8 cellular contexts compared by ENCODE assay signal in the genomic region with DNA sequence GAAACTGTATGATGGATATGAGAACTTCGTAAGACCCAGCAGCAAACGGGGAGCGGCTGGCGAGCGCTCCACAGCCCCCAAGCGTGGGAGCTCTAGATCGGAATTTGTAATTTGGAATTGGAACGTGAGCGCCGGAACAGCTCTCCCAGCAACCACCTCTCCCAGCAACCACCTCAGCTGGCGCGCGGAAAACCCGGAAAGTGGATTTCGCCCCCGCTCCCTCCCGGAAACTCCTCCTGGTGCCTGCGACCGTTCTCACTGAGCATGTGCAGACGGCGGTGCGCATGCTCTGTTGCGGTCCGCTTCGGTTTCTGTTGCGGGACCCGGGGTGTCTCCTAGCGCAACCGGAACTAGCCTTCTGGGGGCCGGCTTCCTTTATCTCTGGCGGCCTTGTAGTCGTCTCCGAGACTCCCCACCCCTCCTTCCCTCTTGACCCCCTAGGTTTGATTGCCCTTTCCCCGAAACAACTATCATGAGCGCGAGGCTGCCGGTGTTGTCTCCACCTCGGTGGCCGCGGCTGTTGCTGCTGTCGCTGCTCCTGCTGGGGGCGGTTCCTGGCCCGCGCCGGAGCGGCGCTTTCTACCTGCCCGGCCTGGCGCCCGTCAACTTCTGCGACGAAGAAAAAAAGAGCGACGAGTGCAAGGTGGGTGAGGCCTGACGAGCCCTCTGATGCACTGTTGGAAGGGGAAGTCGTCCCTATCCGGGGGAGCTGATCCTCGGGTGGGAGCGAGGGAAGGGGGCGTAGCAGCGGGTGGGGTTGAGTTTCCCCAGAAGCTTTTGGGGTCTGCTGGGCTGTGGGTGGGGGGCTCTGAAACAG. TPM values are rescaled to one million over a fixed set of nuclear protein-coding genes. Genes with fewer than 3 reads are reported as not detected.
DNase-seq lines count a peak whose midpoint lies in the region; ATAC-seq and TF ChIP-seq lines count a peak whose summit lies in the region.

A gene with protein sequence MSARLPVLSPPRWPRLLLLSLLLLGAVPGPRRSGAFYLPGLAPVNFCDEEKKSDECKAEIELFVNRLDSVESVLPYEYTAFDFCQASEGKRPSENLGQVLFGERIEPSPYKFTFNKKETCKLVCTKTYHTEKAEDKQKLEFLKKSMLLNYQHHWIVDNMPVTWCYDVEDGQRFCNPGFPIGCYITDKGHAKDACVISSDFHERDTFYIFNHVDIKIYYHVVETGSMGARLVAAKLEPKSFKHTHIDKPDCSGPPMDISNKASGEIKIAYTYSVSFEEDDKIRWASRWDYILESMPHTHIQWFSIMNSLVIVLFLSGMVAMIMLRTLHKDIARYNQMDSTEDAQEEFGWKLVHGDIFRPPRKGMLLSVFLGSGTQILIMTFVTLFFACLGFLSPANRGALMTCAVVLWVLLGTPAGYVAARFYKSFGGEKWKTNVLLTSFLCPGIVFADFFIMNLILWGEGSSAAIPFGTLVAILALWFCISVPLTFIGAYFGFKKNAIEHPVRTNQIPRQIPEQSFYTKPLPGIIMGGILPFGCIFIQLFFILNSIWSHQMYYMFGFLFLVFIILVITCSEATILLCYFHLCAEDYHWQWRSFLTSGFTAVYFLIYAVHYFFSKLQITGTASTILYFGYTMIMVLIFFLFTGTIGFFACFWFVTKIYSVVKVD (plus strand): TSS at position 338 of the 817 bp plus-strand sequence. CDS start 135 bp downstream, at position 473.

- POLR2A ChIA-PET in activated CD4-positive, alpha-beta memory T cell treated with anti-CD3 and anti-CD28 coated beads for 36 hours (lab: Charles Lee), result interaction anchor here (0.9 to 1.5 kb wide), 4 partner anchors 34 to 299 kb away, joined by 3 to 4 read pairs (median 4); no protein-coding TSS in a partner anchor

- peak; percentile 96 for DNase-seq in CD14-positive monocyte (ENCODE audit: low spot score)
- peak; percentile 98 for DNase-seq in NCI-H82 treated with DMSO at 0.1 percent for 48 hours (lab: John Stamatoyannopoulos, UW; ENCODE audit: unreplicated experiment)
- DNase-seq in activated CD4-positive, alpha-beta memory T cell treated with anti-CD3 and anti-CD28 coated beads for 36 hours, result peak; percentile 98
- peak; percentile 86 to 95 (median 92) for DNase-seq in dorsolateral prefrontal cortex
- DNase-seq in right lobe of liver, result peak; percentile 95 to 98 (median 97)
- DNase-seq in stimulated activated CD4-positive, alpha-beta T cell treated with anti-CD3 and anti-CD28 coated beads, Interleukin-4, amount 100 ng/mL, for 4 hours, result peak; percentile 93

- ATAC-seq in GM19397 (IDR thresholded peaks at IDR 0.05; ENCODE audit: unreplicated experiment) (peak; percentile 67), HG03571 (IDR thresholded peaks at IDR 0.05; ENCODE audit: unreplicated experiment) (peak; percentile 45), right lobe of liver (peak; percentile 71 to 73 (median 72))

- 0% methylated on average over 41 of the region's 61 CpGs for WGBS in right lobe of liver (ENCODE audit: insufficient coverage, low coverage, low lambda C conversion rate, missing lambda C conversion rate)

- H3K36me3 Mint-ChIP-seq in CD14-positive monocyte, result peaks cover 1 to 2% of the 10 kb centered on the region in 2 donors
- H3K36me3 Mint-ChIP-seq in activated CD4-positive, alpha-beta memory T cell treated with anti-CD3 and anti-CD28 coated beads for 36 hours, result peaks cover 15% of the 10 kb centered on the region

- CTCF ChIA-PET in activated CD4-positive, alpha-beta memory T cell treated with anti-CD3 and anti-CD28 coated beads for 36 hours (lab: Charles Lee), result interaction anchor here (0.7 to 8.0 kb wide), 9 partner anchors 52 to 325 kb away, joined by 3 to 58 read pairs (median 4); no protein-coding TSS in a partner anchor

- H3K27me3 Mint-ChIP-seq in CD14-positive monocyte (ENCODE audit: low read depth in 3 of 3), result peaks cover 0 to 1% (median 0%) of the 10 kb centered on the region in 3 donors
- H3K27me3 Mint-ChIP-seq in activated CD4-positive, alpha-beta memory T cell treated with anti-CD3 and anti-CD28 coated beads for 36 hours, result no peaks in the 10 kb centered on the region

- H3K27ac ChIP-seq in dorsolateral prefrontal cortex (peak within 1 kb of the TSS in 57 of 59 donors; percentile 12 to 96 (median 79)), right lobe of liver (peak within 1 kb of the TSS; percentile 69 to 83 (median 76))

- H3K4me3 ChIP-seq in dorsolateral prefrontal cortex (peak within 1 kb of the TSS; percentile 61 to 99 (median 88)), right lobe of liver (peak within 1 kb of the TSS; percentile 60 to 78 (median 70))

- H3K36me3 ChIP-seq in right lobe of liver, result no peaks in the 10 kb centered on the region

- H3K9me3 Mint-ChIP-seq in CD14-positive monocyte, result peaks cover 0 to 2% (median 0%) of the 10 kb centered on the region in 7 donors
- H3K9me3 Mint-ChIP-seq in activated CD4-positive, alpha-beta memory T cell treated with anti-CD3 and anti-CD28 coated beads for 36 hours, result no peaks in the 10 kb centered on the region

- peak within 1 kb of the TSS; percentile 97 for H3K4me3 Mint-ChIP-seq in CD14-positive monocyte
- H3K4me3 Mint-ChIP-seq in activated CD4-positive, alpha-beta memory T cell treated with anti-CD3 and anti-CD28 coated beads for 36 hours, result peak within 1 kb of the TSS; percentile 88

- TF ChIP-seq CTCF in CD14-positive monocyte (IDR thresholded peaks at IDR 0.05) (no peak), dorsolateral prefrontal cortex (IDR thresholded peaks at IDR 0.05 in 54 of 56, conservative IDR thresholded peaks at IDR 0.05 in 2 of 56; ENCODE audit: low read depth in 1 of 56, partially characterized antibody in 56 of 56) (peak in 31 of 56 donors; percentile 6 to 60 (median 33)), right lobe of liver (IDR thresholded peaks at IDR 0.05) (no peak)

- TF ChIP-seq POLR2A in right lobe of liver (IDR thresholded peaks at IDR 0.05), result peak; percentile 67

- H3K4me1 Mint-ChIP-seq in CD14-positive monocyte, result peaks cover 67% of the 10 kb centered on the region
- peaks cover 67% of the 10 kb centered on the region for H3K4me1 Mint-ChIP-seq in activated CD4-positive, alpha-beta memory T cell treated with anti-CD3 and anti-CD28 coated beads for 36 hours (ENCODE audit: low read depth)

- H3K9me3 ChIP-seq in right lobe of liver, result no peaks in the 10 kb centered on the region

- peaks cover 0 to 56% (median 19%) of the 10 kb centered on the region in 4 donors for H3K4me1 ChIP-seq in right lobe of liver

- H3K27me3 ChIP-seq in dorsolateral prefrontal cortex (no peaks in the 10 kb centered on the region), right lobe of liver (no peaks in the 10 kb centered on the region)

- intact Hi-C loops in CD14-positive monocyte (cut with micrococcal nuclease) (loop anchor here (5.0 to 10.0 kb wide), 2 partner anchors 59 to 103 kb away; a partner anchor contains a TSS), dorsolateral prefrontal cortex (cut with DNase I) (loop anchor here (2.0 to 5.0 kb wide), 3 partner anchors 105 to 303 kb away; a partner anchor contains a TSS), right lobe of liver (cut with DNase I) (no loop called here)
- intact Hi-C loops in activated CD4-positive, alpha-beta memory T cell treated with anti-CD3 and anti-CD28 coated beads for 36 hours (cut with micrococcal nuclease), result loop anchor here (2.0 to 5.0 kb wide), 2 partner anchors 115 to 284 kb away; no protein-coding TSS in a partner anchor

- H3K27ac Mint-ChIP-seq in CD14-positive monocyte, result peak within 1 kb of the TSS; percentile 95 to 98 (median 98)
- peak within 1 kb of the TSS; percentile 88 for H3K27ac Mint-ChIP-seq in activated CD4-positive, alpha-beta memory T cell treated with anti-CD3 and anti-CD28 coated beads for 36 hours

RNA-seq across cellular contexts. Expression of the gene that starts here (rescaled TPM):
- 100 to 1,000 TPM; 218 to 255 TPM for polyA plus RNA-seq in CD14-positive monocyte
- 10 to 100 TPM; 67.2 to 72.0 TPM for total RNA-seq in activated CD4-positive, alpha-beta memory T cell treated with anti-CD3 and anti-CD28 coated beads for 36 hours
- total RNA-seq in dorsolateral prefrontal cortex, result 10 to 100 TPM; 37.7 to 80.9 (median 64.8) TPM
- total RNA-seq in right lobe of liver, result 100 to 1,000 TPM in 1 of 6 experiments, 10 to 100 TPM in 5; 83.6 to 102 (median 92.2) TPM

Comparison
In these comparisons a context has a peak if more than half of its experiments do, and no peak if none do; other contexts are left out.
1. Peak in every context shown above with its lines: DNase-seq, ATAC-seq, H3K4me3 ChIP-seq and H3K27ac ChIP-seq.
2. CTCF ChIP-seq: peak in dorsolateral prefrontal cortex (31 of 56); none in CD14-positive monocyte (single experiment) and right lobe of liver (0 of 4).
3. intact Hi-C loops: an anchor here in CD14-positive monocyte (5.0 to 10.0 kb wide), activated CD4-positive, alpha-beta memory T cell treated with anti-CD3 and anti-CD28 coated beads for 36 hours (2.0 to 5.0 kb wide) and dorsolateral prefrontal cortex (2.0 to 5.0 kb wide); none called in right lobe of liver.